Comparison of ENCODE assay signal across 8 cellular contexts in the genomic region with DNA sequence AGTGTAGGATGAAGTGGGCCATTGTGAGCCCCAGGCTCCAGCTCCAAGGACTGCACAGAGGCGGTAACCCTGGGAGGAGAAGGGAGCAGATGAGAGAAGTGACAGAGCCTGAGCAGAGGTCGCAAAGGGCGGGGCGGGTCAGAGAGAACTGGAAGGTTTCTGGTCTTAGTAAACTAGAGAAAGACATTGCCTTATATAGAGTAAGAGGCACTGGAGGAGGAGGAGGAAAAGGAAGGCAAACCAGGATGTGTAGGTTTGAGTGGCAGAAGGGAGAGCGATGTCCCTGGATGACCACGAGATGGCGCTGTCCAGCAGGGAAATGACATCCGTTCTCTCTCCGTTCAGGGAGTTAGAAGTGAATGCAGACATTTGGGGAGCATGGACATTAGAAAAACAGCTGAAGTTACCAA. TPM values are rescaled to one million over a fixed set of nuclear protein-coding genes. Genes with fewer than 3 reads are reported as not detected.
DNase-seq lines count a peak whose midpoint lies in the region; ATAC-seq and TF ChIP-seq lines count a peak whose summit lies in the region.

No MANE protein-coding gene starts in this region.

- H3K27ac ChIP-seq in thoracic aorta, result no peak overlapping the region

- H3K27ac Mint-ChIP-seq in activated T-helper 1 cell treated with anti-CD3 and anti-CD28 coated beads, Interleukin-12 subunit alpha, Interleukin-12 subunit beta, Interleukin-2, Interleukin-4 antibody, amounts not matched to agents 30 ng/mL and 10 ng/mL and 1 ng/mL, durations not matched to agents 14 hours and 24 hours and 36 hours, result peak overlapping the region; percentile 37

- peak; percentile 75 for TF ChIP-seq CTCF in foreskin fibroblast (IDR thresholded peaks at IDR 0.05; ENCODE audit: low read depth, low read length)
- TF ChIP-seq CTCF in thoracic aorta (IDR thresholded peaks at IDR 0.05), result peak; percentile 82

- peaks cover 29% of the 10 kb centered on the region for H3K9me3 Mint-ChIP-seq in activated T-helper 1 cell treated with anti-CD3 and anti-CD28 coated beads, Interleukin-12 subunit alpha, Interleukin-12 subunit beta, Interleukin-2, Interleukin-4 antibody, amounts not matched to agents 30 ng/mL and 10 ng/mL and 1 ng/mL, durations not matched to agents 14 hours and 24 hours and 36 hours

- no peaks in the 10 kb centered on the region for H3K27me3 Mint-ChIP-seq in activated T-helper 1 cell treated with anti-CD3 and anti-CD28 coated beads, Interleukin-12 subunit alpha, Interleukin-12 subunit beta, Interleukin-2, Interleukin-4 antibody, amounts not matched to agents 30 ng/mL and 10 ng/mL and 1 ng/mL, durations not matched to agents 14 hours and 24 hours and 36 hours (ENCODE audit: insufficient read depth)

- intact Hi-C loops in activated T-helper 1 cell treated with anti-CD3 and anti-CD28 coated beads, Interleukin-12 subunit alpha, Interleukin-12 subunit beta, Interleukin-2, Interleukin-4 antibody, amounts not matched to agents 30 ng/mL and 10 ng/mL and 1 ng/mL, durations not matched to agents 14 hours and 24 hours and 36 hours (cut with micrococcal nuclease), result loop anchor here (1.0 to 2.0 kb wide), 7 partner anchors 18 to 206 kb away; partner anchors contain the start of gene STARD5

- DNase-seq in DMS153 (lab: John Stamatoyannopoulos, UW), result peak; percentile 45
- DNase-seq in RKO (ENCODE audit: low spot score), result peak; percentile 84
- DNase-seq in activated T-helper 1 cell treated with anti-CD3 and anti-CD28 coated beads, Interleukin-12 subunit alpha, Interleukin-12 subunit beta, Interleukin-2, Interleukin-4 antibody, amounts not matched to agents 30 ng/mL and 10 ng/mL and 1 ng/mL, durations not matched to agents 14 hours and 24 hours and 36 hours (ENCODE audit: low spot score), result peak; percentile 75
- peak; percentile 73 to 89 for DNase-seq in foreskin fibroblast
- DNase-seq in nucleus accumbens (lab: John Stamatoyannopoulos, UW), result peak in 50 of 56 donors; percentile 7 to 82 (median 56)
- no peak for DNase-seq in thoracic aorta (ENCODE audit: low spot score)

- H3K27me3 ChIP-seq in thoracic aorta (replicated peaks; ENCODE audit: insufficient read depth), result no peaks in the 10 kb centered on the region

- no peaks in the 10 kb centered on the region for H3K36me3 ChIP-seq in thoracic aorta

- TF ChIP-seq EP300 in Ishikawa (IDR thresholded peaks at IDR 0.05; ENCODE audit: borderline replicate concordance), result no peak

- H3K4me1 ChIP-seq in thoracic aorta (ENCODE audit: control insufficient read depth in 1 of 2, low read depth in 2 of 2), result peaks cover 0 to 15% of the 10 kb centered on the region in 2 donors

- H3K4me3 ChIP-seq in foreskin fibroblast (ENCODE audit: low read depth in 1 of 2, low read length in 2 of 2), result no peak overlapping the region
- no peak overlapping the region for H3K4me3 ChIP-seq in thoracic aorta

- peak overlapping the region; percentile 0 for H3K4me3 Mint-ChIP-seq in activated T-helper 1 cell treated with anti-CD3 and anti-CD28 coated beads, Interleukin-12 subunit alpha, Interleukin-12 subunit beta, Interleukin-2, Interleukin-4 antibody, amounts not matched to agents 30 ng/mL and 10 ng/mL and 1 ng/mL, durations not matched to agents 14 hours and 24 hours and 36 hours

- TF ChIP-seq RAD21 in Ishikawa (IDR thresholded peaks at IDR 0.05; ENCODE audit: low read depth), result peak; percentile 98

- H3K36me3 Mint-ChIP-seq in activated T-helper 1 cell treated with anti-CD3 and anti-CD28 coated beads, Interleukin-12 subunit alpha, Interleukin-12 subunit beta, Interleukin-2, Interleukin-4 antibody, amounts not matched to agents 30 ng/mL and 10 ng/mL and 1 ng/mL, durations not matched to agents 14 hours and 24 hours and 36 hours (ENCODE audit: low read depth), result peaks cover 10% of the 10 kb centered on the region

- peaks cover 8% of the 10 kb centered on the region for H3K9me3 ChIP-seq in thoracic aorta

- ATAC-seq in GM21528 (IDR thresholded peaks at IDR 0.05; ENCODE audit: low FRiP score, unreplicated experiment) (peak; percentile 90), thoracic aorta (ENCODE audit: insufficient number of reproducible peaks, low FRiP score, low read depth) (peak; percentile 74)

- peaks cover 38% of the 10 kb centered on the region for H3K4me1 Mint-ChIP-seq in activated T-helper 1 cell treated with anti-CD3 and anti-CD28 coated beads, Interleukin-12 subunit alpha, Interleukin-12 subunit beta, Interleukin-2, Interleukin-4 antibody, amounts not matched to agents 30 ng/mL and 10 ng/mL and 1 ng/mL, durations not matched to agents 14 hours and 24 hours and 36 hours (ENCODE audit: low read depth)

TF ChIP-seq in Ishikawa, 13 proteins besides CTCF, POLR2A, EP300 and RAD21:
- TF ChIP-seq YY1 (IDR thresholded peaks at IDR 0.05; ENCODE audit: low read depth) (no peak), TEAD4 (IDR thresholded peaks at IDR 0.05) (no peak), EGR1 (IDR thresholded peaks at IDR 0.05) (no peak)
- TF ChIP-seq, protein P1, sequence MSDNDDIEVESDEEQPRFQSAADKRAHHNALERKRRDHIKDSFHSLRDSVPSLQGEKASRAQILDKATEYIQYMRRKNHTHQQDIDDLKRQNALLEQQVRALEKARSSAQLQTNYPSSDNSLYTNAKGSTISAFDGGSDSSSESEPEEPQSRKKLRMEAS (IDR thresholded peaks at IDR 0.05), result no peak

RNA-seq across cellular contexts. Expression of gene STARD5, which starts 49.0 kb away (rescaled TPM):
- 4.5 and 4.6 TPM in 2 replicates for total RNA-seq in activated T-helper 1 cell treated with anti-CD3 and anti-CD28 coated beads, Interleukin-12 subunit alpha, Interleukin-12 subunit beta, Interleukin-2, Interleukin-4 antibody, amounts not matched to agents 30 ng/mL and 10 ng/mL and 1 ng/mL, durations not matched to agents 14 hours and 24 hours and 36 hours
- total RNA-seq in thoracic aorta, result 10 to 100 TPM in 1 of 2 donors, 1 to 10 TPM in 1; 7.3 to 14.9 TPM
